ENCODE assay signal across 27 cellular contexts in genomic region chr12:38016606-38017005, GRCh38.
"Had no signal": no experiment of that assay in that cellular context is flagged by ENCODE, and none has a peak within 500 bp of the region (broad histone marks: within the 10 kb centered on the region; RNA-seq: fewer than 3 reads in every experiment).

No MANE protein-coding gene starts in this region.

- FAIRE-seq: colon, endometrium, islet of Langerhans, keratinocyte had no signal

- ATAC-seq: esophagus mucosa, gastrocnemius medialis, heart right ventricle, left cardiac atrium, left lung, left ventricle myocardium superior, lower lobe of right lung, mucosa of descending colon had no signal

- H3K4me3 ChIP-seq: coronary artery, dorsolateral prefrontal cortex, esophagus squamous epithelium, gastrocnemius medialis, heart right ventricle, left lung, lower lobe of right lung, mucosa of descending colon had no signal

- H3K4me1 ChIP-seq: esophagus squamous epithelium, gastrocnemius medialis, heart right ventricle, left lung, lower lobe of right lung had no signal

- H3K9me3 ChIP-seq: gastrocnemius medialis had no signal

- DNase-seq: dermis blood vessel endothelial cell; dorsolateral prefrontal cortex; effector CD4-positive, alpha-beta T cell; effector memory CD4-positive, alpha-beta T cell; erythroblast; esophagus squamous epithelium; foreskin fibroblast; foreskin melanocyte; gastrocnemius medialis; glutamatergic neuron; head of caudate nucleus; heart right ventricle; hippocampal formation; left cardiac atrium; left lung; left ventricle myocardium superior; lower lobe of right lung; mesenchymal stem cell; mucosa of descending colon; naive B cell had no signal

- H3K27ac ChIP-seq: coronary artery, dorsolateral prefrontal cortex, epithelial cell of prostate, esophagus squamous epithelium, gastrocnemius medialis, heart right ventricle, left lung, lower lobe of right lung had no signal

- H3K36me3 ChIP-seq: esophagus squamous epithelium, gastrocnemius medialis, heart right ventricle, left lung, lower lobe of right lung had no signal

- H3K27me3 ChIP-seq: dorsolateral prefrontal cortex, esophagus squamous epithelium, gastrocnemius medialis, heart right ventricle, left lung had no signal
